1 cellular context compared by ENCODE assay signal in the genomic region with DNA sequence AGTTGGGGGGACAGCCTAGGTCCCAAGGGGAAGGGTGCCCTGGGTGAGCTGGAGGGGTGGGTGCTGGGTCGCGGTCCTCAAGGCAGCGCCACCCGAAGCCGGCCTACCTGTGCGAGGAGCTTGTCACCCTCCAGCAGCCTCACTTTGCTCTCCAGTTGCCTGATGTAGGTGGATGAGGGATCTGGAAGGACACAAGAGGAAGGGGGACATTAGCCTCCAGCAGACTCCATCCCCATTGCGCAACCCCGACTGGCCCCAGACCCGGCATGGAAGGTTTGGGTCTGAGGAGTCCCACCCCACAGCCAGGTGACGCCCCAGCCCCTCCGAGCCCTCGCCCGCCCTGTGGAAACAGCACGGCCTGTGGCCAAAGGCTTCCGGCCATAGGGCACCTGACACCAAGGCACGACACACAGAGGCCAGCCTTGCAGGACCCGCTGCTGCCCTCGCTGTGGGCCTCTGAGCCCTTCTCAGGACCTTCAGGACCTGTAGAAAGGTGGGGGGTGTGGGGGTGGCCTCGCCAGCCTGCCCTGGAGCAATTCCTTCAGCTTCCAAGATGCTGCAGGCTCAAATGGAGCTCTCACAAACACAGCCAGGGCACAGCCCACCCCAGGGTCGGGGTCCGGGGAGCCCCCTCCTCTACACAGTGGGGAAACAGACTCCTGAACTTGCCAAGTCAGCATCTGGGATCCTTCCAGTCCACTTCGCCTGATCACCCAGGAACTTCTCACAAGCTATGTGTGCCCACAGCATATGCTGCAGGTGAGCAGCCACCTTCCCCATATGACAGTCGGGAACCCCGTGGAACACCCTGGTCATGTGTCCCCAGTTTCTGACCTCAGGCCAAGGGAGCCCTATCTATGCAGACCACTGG.
TF ChIP-seq lines count a peak whose summit lies in the region.

No MANE protein-coding gene starts in this region.

TF ChIP-seq in SK-N-SH treated with all-trans-retinoic acid at 6 μM for 48 hours, 23 proteins besides CTCF, POLR2A, EP300 and RAD21 (continued from another document):
- TF ChIP-seq, protein P1, sequence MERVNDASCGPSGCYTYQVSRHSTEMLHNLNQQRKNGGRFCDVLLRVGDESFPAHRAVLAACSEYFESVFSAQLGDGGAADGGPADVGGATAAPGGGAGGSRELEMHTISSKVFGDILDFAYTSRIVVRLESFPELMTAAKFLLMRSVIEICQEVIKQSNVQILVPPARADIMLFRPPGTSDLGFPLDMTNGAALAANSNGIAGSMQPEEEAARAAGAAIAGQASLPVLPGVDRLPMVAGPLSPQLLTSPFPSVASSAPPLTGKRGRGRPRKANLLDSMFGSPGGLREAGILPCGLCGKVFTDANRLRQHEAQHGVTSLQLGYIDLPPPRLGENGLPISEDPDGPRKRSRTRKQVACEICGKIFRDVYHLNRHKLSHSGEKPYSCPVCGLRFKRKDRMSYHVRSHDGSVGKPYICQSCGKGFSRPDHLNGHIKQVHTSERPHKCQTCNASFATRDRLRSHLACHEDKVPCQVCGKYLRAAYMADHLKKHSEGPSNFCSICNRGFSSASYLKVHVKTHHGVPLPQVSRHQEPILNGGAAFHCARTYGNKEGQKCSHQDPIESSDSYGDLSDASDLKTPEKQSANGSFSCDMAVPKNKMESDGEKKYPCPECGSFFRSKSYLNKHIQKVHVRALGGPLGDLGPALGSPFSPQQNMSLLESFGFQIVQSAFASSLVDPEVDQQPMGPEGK (CRISPR knock-in tag; IDR thresholded peaks at IDR 0.05; ENCODE audit: borderline replicate concordance), result no peak
- TF ChIP-seq BACH2 (CRISPR knock-in tag; IDR thresholded peaks at IDR 0.05; ENCODE audit: borderline replicate concordance), result no peak
- no peak for TF ChIP-seq ZFP3 (CRISPR knock-in tag; IDR thresholded peaks at IDR 0.05)
- no peak for TF ChIP-seq ARNTL (CRISPR knock-in tag; IDR thresholded peaks at IDR 0.05; ENCODE audit: borderline replicate concordance, low read depth)
- no peak for TF ChIP-seq PPARA (CRISPR knock-in tag; IDR thresholded peaks at IDR 0.05; ENCODE audit: borderline replicate concordance)
